16 cellular contexts compared by ENCODE assay signal in genomic region chr1:7369866-7370265, GRCh38.
DNase-seq lines count a peak whose midpoint lies in the region; ATAC-seq and TF ChIP-seq lines count a peak whose summit lies in the region.
"Had no signal": no experiment of that assay in that cellular context is flagged by ENCODE, and none has a peak within 500 bp of the region (broad histone marks: within the 10 kb centered on the region; RNA-seq: fewer than 3 reads in every experiment).

No MANE protein-coding gene starts in this region.

- H3K27ac Mint-ChIP-seq in chondrocyte (ENCODE audit: unreplicated experiment): no peak overlapping the region
- H3K27ac Mint-ChIP-seq: CD8-positive, alpha-beta memory T cell; HFFc6 had no signal

- WGBS in heart right ventricle, 2 donors: 35 to 56% methylated on average over 8 of the region's 8 CpGs
- 50% methylated on average over 8 of the region's 8 CpGs for WGBS in right cardiac atrium
- 81 to 83% methylated on average over 8 of the region's 8 CpGs for WGBS in aorta, 2 donors

- no peaks in the 10 kb centered on the region for H3K9me3 Mint-ChIP-seq in chondrocyte (ENCODE audit: low read depth)
- H3K9me3 Mint-ChIP-seq: CD8-positive, alpha-beta memory T cell had no signal

- H3K27ac ChIP-seq in heart right ventricle (peak overlapping the region in 8 of 10 donors; percentile 34 to 81 (median 71)), right cardiac atrium (ENCODE audit: low read length) (peak overlapping the region; percentile 68), aorta (ENCODE audit: low read depth in 1 of 2, low read length in 2 of 2) (no peak overlapping the region)
- H3K27ac ChIP-seq: A549, BLaER1 had no signal

- peak; percentile 41 to 90 (median 79) for ATAC-seq in heart right ventricle
- peak; percentile 59 to 76 for ATAC-seq in right cardiac atrium
- no peak for ATAC-seq in aorta (ENCODE audit: low FRiP score)
- ATAC-seq: A549, HepG2 had no signal

- H3K27me3 ChIP-seq in heart right ventricle: no peaks in the 10 kb centered on the region
- H3K27me3 ChIP-seq in right cardiac atrium (ENCODE audit: control insufficient read depth, insufficient read depth): no peaks in the 10 kb centered on the region
- no peaks in the 10 kb centered on the region for H3K27me3 ChIP-seq in aorta (ENCODE audit: control insufficient read depth in 1 of 2, insufficient read depth in 2 of 2, low read length in 1 of 2)
- H3K27me3 ChIP-seq: BLaER1 had no signal

- no peaks in the 10 kb centered on the region for H3K27me3 Mint-ChIP-seq in chondrocyte (ENCODE audit: low read depth)
- H3K27me3 Mint-ChIP-seq: CD8-positive, alpha-beta memory T cell had no signal

- no peaks in the 10 kb centered on the region for H3K36me3 Mint-ChIP-seq in chondrocyte (ENCODE audit: low read depth)
- H3K36me3 Mint-ChIP-seq: CD8-positive, alpha-beta memory T cell had no signal

- H3K4me1 Mint-ChIP-seq in chondrocyte (ENCODE audit: low read depth): peaks cover 8% of the 10 kb centered on the region
- H3K4me1 Mint-ChIP-seq: CD8-positive, alpha-beta memory T cell had no signal

- TF ChIP-seq CTCF in chondrocyte (IDR thresholded peaks at IDR 0.05) (no peak), heart right ventricle (IDR thresholded peaks at IDR 0.05) (no peak)

- DNase-seq in chondrocyte (ENCODE audit: low spot score): peak; percentile 50
- DNase-seq in heart right ventricle: peak; percentile 43 to 67
- peak; percentile 40 to 74 (median 64) for DNase-seq in right cardiac atrium
- DNase-seq in aorta: peak; percentile 12 to 57
- DNase-seq in NCI-H2107 treated with DMSO at 0.1 percent for 48 hours (lab: John Stamatoyannopoulos, UW; ENCODE audit: unreplicated experiment): no peak
- no peak for DNase-seq in activated T-cell treated with anti-CD3 and anti-CD28 coated beads, Interleukin-2, amount 50 U/mL, for 48 hours
- DNase-seq in posterior vena cava (ENCODE audit: low spot score): no peak
- DNase-seq: AML-193; CD8-positive, alpha-beta memory T cell; DMS53; GF-D8; HCEC 1CT; HFFc6 had no signal

- H3K36me3 ChIP-seq in heart right ventricle (no peaks in the 10 kb centered on the region), aorta (ENCODE audit: control insufficient read depth in 1 of 2, insufficient read depth in 2 of 2, low read length in 1 of 2) (no peaks in the 10 kb centered on the region)
- H3K36me3 ChIP-seq: BLaER1 had no signal

- no peak overlapping the region for H3K4me3 Mint-ChIP-seq in chondrocyte (ENCODE audit: unreplicated experiment)
- H3K4me3 Mint-ChIP-seq: CD8-positive, alpha-beta memory T cell; HFFc6 had no signal

- no peaks in the 10 kb centered on the region for H3K9me3 ChIP-seq in heart right ventricle
- no peaks in the 10 kb centered on the region for H3K9me3 ChIP-seq in right cardiac atrium (ENCODE audit: control insufficient read depth, low read length)
- no peaks in the 10 kb centered on the region for H3K9me3 ChIP-seq in aorta (ENCODE audit: control insufficient read depth, low read length)
- H3K9me3 ChIP-seq: A549, BLaER1 had no signal

- peaks cover 0 to 30% (median 6%) of the 10 kb centered on the region in 9 donors for H3K4me1 ChIP-seq in heart right ventricle
- peaks cover 4% of the 10 kb centered on the region for H3K4me1 ChIP-seq in right cardiac atrium (ENCODE audit: control insufficient read depth, insufficient read depth, low read length)
- no peaks in the 10 kb centered on the region for H3K4me1 ChIP-seq in aorta (ENCODE audit: control insufficient read depth in 1 of 2, insufficient read depth in 2 of 2, low read length in 2 of 2)
- H3K4me1 ChIP-seq: A549 had no signal

- intact Hi-C loops in heart right ventricle (cut with DNase I) (loop anchor here in 4 of 10 donors (5.0 to 10.0 kb wide), 3 partner anchors 75 to 255 kb away; no protein-coding TSS in a partner anchor), right cardiac atrium (cut with DNase I) (no loop called here), aorta (cut with DNase I) (no loop called here), posterior vena cava (cut with DNase I) (no loop called here)

- no peak overlapping the region for H3K4me3 ChIP-seq in heart right ventricle
- no peak overlapping the region for H3K4me3 ChIP-seq in right cardiac atrium (ENCODE audit: low read length)
- H3K4me3 ChIP-seq in aorta (ENCODE audit: low read length in 2 of 2): no peak overlapping the region
- H3K4me3 ChIP-seq: A549, BLaER1 had no signal

Comparison
In these comparisons a context has a peak if more than half of its experiments do, and no peak if none do; other contexts are left out.
1. DNase-seq: peak in chondrocyte (single experiment), heart right ventricle (2 of 2), right cardiac atrium (3 of 3) and aorta (2 of 2); none in NCI-H2107 treated with DMSO at 0.1 percent for 48 hours (single experiment), activated T-cell treated with anti-CD3 and anti-CD28 coated beads, Interleukin-2, amount 50 U/mL, for 48 hours (0 of 2) and posterior vena cava (single experiment).
2. H3K27ac ChIP-seq: peak in heart right ventricle (8 of 10) and right cardiac atrium (single experiment); none in aorta (0 of 2).